12 cellular contexts compared by ENCODE assay signal in the genomic region with DNA sequence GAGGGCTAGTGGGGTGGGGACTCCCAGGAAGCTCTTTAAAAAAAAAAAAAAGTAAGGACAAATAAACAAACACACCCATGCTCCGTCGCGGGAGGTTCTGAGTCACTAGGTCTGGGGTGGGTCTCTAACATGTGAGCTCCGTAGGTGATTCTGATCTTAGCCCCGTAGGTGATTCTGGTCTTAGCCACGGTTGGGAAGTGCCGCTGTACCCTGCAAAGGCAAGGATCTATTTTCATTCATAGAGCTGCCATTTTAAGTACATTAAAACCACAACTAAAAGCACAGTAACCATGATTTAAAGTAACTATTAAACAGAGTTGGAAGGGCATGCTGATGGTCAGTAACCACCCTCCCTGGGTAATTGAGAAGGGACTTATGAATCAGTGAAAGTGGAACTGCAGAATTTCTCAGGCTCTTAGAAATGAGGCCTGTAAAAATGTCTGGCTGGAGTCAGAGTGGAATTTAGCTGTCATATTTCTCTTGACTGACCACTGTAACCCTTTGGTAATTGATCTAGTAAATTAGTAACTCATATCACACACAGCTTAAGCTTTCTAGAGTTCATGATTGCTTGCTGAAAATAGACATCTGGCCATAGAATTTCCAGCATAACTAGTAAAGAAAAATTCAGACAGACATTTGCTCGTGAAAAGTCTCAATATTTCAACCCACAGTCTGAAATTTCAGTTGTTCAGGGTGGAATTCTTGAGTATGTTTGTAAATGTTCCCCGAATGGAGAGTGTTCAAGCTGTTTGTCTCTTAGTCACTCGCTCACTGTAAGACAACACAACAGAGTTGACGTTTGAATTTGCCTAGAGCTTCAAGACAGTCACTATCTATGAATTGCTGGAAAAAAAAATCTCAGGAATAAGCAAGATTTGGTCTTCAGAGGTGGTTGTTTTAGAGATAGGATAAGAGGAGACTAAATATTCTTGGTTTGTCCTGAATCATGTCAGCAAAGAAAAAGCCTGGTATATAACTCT. TPM values are rescaled to one million over a fixed set of nuclear protein-coding genes. Genes with fewer than 3 reads are reported as not detected.
DNase-seq lines count a peak whose midpoint lies in the region; ATAC-seq, FAIRE-seq and TF ChIP-seq lines count a peak whose summit lies in the region.
"Had no signal": no experiment of that assay in that cellular context is flagged by ENCODE, and none has a peak within 500 bp of the region (broad histone marks: within the 10 kb centered on the region; RNA-seq: fewer than 3 reads in every experiment).

No MANE protein-coding gene starts in this region.

- FAIRE-seq in H54 (lab: Jason Lieb, UNC) (no peak), islet of Langerhans (lab: Jason Lieb, UNC) (peak; percentile 89)
- FAIRE-seq: endothelial cell of umbilical vein had no signal

- no peaks in the 10 kb centered on the region for H3K27me3 ChIP-seq in SJSA1 (replicated peaks)

- peaks cover 47% of the 10 kb centered on the region for H3K4me1 ChIP-seq in SJSA1 (replicated peaks)

- no peak for TF ChIP-seq POLR2A in H54 (IDR thresholded peaks at IDR 0.05; ENCODE audit: low read depth, low read length)

- no peak for ATAC-seq in HG02798 (IDR thresholded peaks at IDR 0.05; ENCODE audit: poor library complexity, unreplicated experiment)

- DNase-seq in H54 (ENCODE audit: insufficient read length, low spot score) (peak; percentile 34), SJSA1 (ENCODE audit: low read depth in 1 of 2, low spot score in 2 of 2) (peak; percentile 82 to 87), smooth muscle cell of the brain vasculature (ENCODE audit: low read depth, low spot score) (peak; percentile 12), amniotic stem cell (lab: John Stamatoyannopoulos, UW) (no peak), anterior cingulate cortex (lab: John Stamatoyannopoulos, UW) (no peak)
- DNase-seq in activated CD4-positive, alpha-beta T cell treated with anti-CD3 and anti-CD28 coated beads for 4 hours = no peak
- DNase-seq: activated T-cell treated with anti-CD3 and anti-CD28 coated beads, Interleukin-2, amount 50 U/mL, for 1 hour; NCI-H1417 had no signal

- H3K27ac ChIP-seq in SJSA1 = peak overlapping the region; percentile 68
- H3K27ac ChIP-seq: SK-N-MC had no signal

- H3K9me3 ChIP-seq in SJSA1 (replicated peaks) = no peaks in the 10 kb centered on the region

- H3K4me3 ChIP-seq in SJSA1 = no peak overlapping the region
- H3K4me3 ChIP-seq: SK-N-MC had no signal

- no peaks in the 10 kb centered on the region for H3K36me3 ChIP-seq in SJSA1

RNA-seq across cellular contexts. Expression of gene TCF7L2, which starts 34.2 kb away (rescaled TPM):
- total RNA-seq in SJSA1 (2014; rRNA removed; shearing (Covaris generic)) = 4.4 and 6.4 TPM in 2 replicates

Comparison
In these comparisons a context has a peak if more than half of its experiments do, and no peak if none do; other contexts are left out.
1. DNase-seq: peak in H54 (single experiment), SJSA1 (2 of 2) and smooth muscle cell of the brain vasculature (single experiment); none in amniotic stem cell (single experiment), anterior cingulate cortex (0 of 58) and activated CD4-positive, alpha-beta T cell treated with anti-CD3 and anti-CD28 coated beads for 4 hours (0 of 2).